Comparison of ENCODE assay signal across 9 cellular contexts in the genomic region with DNA sequence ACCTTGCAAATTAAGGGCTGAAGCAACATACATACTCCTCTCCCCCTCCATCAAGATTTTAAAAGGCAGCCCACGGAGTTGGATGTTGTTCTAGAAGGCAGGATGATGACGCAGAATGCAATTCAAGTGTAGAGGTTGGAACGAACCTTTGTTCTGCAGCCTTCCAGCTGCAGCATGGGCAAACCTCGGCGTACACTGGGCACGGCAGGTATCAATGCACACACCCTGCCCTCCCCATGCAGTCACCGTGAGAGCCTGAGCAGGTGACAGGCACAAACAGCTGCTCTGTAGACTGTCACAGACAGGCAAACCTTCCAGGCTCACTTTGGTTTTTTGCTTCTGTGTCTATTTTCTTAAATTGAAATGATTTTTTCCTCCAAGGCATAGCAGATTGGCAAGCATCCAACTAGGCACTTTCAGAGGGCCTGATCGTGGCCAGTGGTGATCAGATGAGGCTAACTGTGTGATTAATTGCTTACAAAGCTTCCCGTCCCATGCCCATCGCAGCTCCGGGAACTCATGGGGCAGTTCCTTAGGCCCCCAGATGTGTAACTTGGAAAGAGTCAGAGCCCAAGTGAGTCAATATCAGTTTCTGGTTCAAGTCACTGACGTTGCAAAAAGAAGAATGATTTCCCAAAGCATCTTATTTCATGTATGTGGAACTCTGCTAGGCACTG.
DNase-seq lines count a peak whose midpoint lies in the region; ATAC-seq and TF ChIP-seq lines count a peak whose summit lies in the region.
"Had no signal": no experiment of that assay in that cellular context is flagged by ENCODE, and none has a peak within 500 bp of the region (broad histone marks: within the 10 kb centered on the region; RNA-seq: fewer than 3 reads in every experiment).

No MANE protein-coding gene starts in this region.

- H3K9me3 Mint-ChIP-seq in activated CD8-positive, alpha-beta T cell treated with anti-CD3 and anti-CD28 coated beads for 36 hours: no peaks in the 10 kb centered on the region

- CTCF ChIA-PET in activated CD8-positive, alpha-beta T cell treated with anti-CD3 and anti-CD28 coated beads for 36 hours (lab: Charles Lee): interaction anchor here (1.6 kb wide), 1 partner anchor 31 kb away, joined by 9 read pairs; no protein-coding TSS in a partner anchor

- TF ChIP-seq CTCF in AG10803 (conservative IDR thresholded peaks at IDR 0.05; ENCODE audit: low read length): no peak
- no peak for TF ChIP-seq CTCF in Loucy (conservative IDR thresholded peaks at IDR 0.05; ENCODE audit: low read length)
- no peak for TF ChIP-seq CTCF in activated CD8-positive, alpha-beta T cell treated with anti-CD3 and anti-CD28 coated beads for 36 hours (IDR thresholded peaks at IDR 0.05)
- no peak for TF ChIP-seq CTCF in vagina (IDR thresholded peaks at IDR 0.05)

- H3K9ac ChIP-seq in Loucy (ENCODE audit: low read depth, low read length, poor library complexity, severe bottlenecking): peak overlapping the region; percentile 72

- peaks cover 79% of the 10 kb centered on the region for H3K4me1 ChIP-seq in Loucy (ENCODE audit: insufficient read depth, low read length, poor library complexity, severe bottlenecking)
- peaks cover 88% of the 10 kb centered on the region for H3K4me1 ChIP-seq in vagina

- no peak overlapping the region for H3K4me2 ChIP-seq in Loucy (ENCODE audit: low read depth, low read length, poor library complexity, severe bottlenecking)

- peaks cover 20% of the 10 kb centered on the region for H3K36me3 Mint-ChIP-seq in activated CD8-positive, alpha-beta T cell treated with anti-CD3 and anti-CD28 coated beads for 36 hours (ENCODE audit: low read depth)

- intact Hi-C loops in activated CD8-positive, alpha-beta T cell treated with anti-CD3 and anti-CD28 coated beads for 36 hours (cut with micrococcal nuclease): no loop called here
- intact Hi-C loops in vagina (cut with DNase I): no loop called here

- TF ChIP-seq POLR2A in vagina (IDR thresholded peaks at IDR 0.05): no peak

- H3K27me3 ChIP-seq in Loucy (ENCODE audit: insufficient read depth, low read length, poor library complexity, severe bottlenecking) (no peaks in the 10 kb centered on the region), vagina (no peaks in the 10 kb centered on the region)
- H3K27me3 ChIP-seq: adrenal gland had no signal

- peak overlapping the region; percentile 98 for H3K27ac ChIP-seq in vagina

- POLR2A ChIA-PET in activated CD8-positive, alpha-beta T cell treated with anti-CD3 and anti-CD28 coated beads for 36 hours (lab: Charles Lee): interaction anchor here (0.7 to 5.2 kb wide), 6 partner anchors 9 to 47 kb away, joined by 3 to 32 read pairs (median 4); no protein-coding TSS in a partner anchor

- H3K79me2 ChIP-seq in Loucy (ENCODE audit: insufficient read depth, low read length): peaks cover 12% of the 10 kb centered on the region

- peak; percentile 87 for DNase-seq in AG10803 (ENCODE audit: low read depth)
- DNase-seq in activated CD8-positive, alpha-beta T cell treated with anti-CD3 and anti-CD28 coated beads for 36 hours: peak; percentile 42
- peak; percentile 25 for DNase-seq in glomerular visceral epithelial cell (ENCODE audit: extremely low spot score)
- DNase-seq in vagina (ENCODE audit: extremely low spot score in 2 of 2): no peak
- no peak for DNase-seq in hippocampal formation (lab: John Stamatoyannopoulos, UW)
- no peak for DNase-seq in OCI-M2 (lab: John Stamatoyannopoulos, UW; ENCODE audit: unreplicated experiment)

- no peak overlapping the region for H2AFZ ChIP-seq in Loucy (ENCODE audit: low read length)

- H3K27me3 Mint-ChIP-seq in activated CD8-positive, alpha-beta T cell treated with anti-CD3 and anti-CD28 coated beads for 36 hours: no peaks in the 10 kb centered on the region

- H3K9me2 ChIP-seq in Loucy (replicated peaks; ENCODE audit: low read depth, low read length): no peaks in the 10 kb centered on the region

- H3K9me3 ChIP-seq in Loucy (ENCODE audit: insufficient read depth, low read depth, low read length) (no peaks in the 10 kb centered on the region), vagina (no peaks in the 10 kb centered on the region)
- H3K9me3 ChIP-seq: adrenal gland had no signal

- H3K4me3 Mint-ChIP-seq in activated CD8-positive, alpha-beta T cell treated with anti-CD3 and anti-CD28 coated beads for 36 hours: peak overlapping the region; percentile 24

- no peaks in the 10 kb centered on the region for H3F3A ChIP-seq in Loucy (ENCODE audit: low read depth)

- H3K36me3 ChIP-seq in Loucy (ENCODE audit: insufficient read depth, low read length) (no peaks in the 10 kb centered on the region), vagina (no peaks in the 10 kb centered on the region)
- H3K36me3 ChIP-seq: adrenal gland had no signal

- H3K4me1 Mint-ChIP-seq in activated CD8-positive, alpha-beta T cell treated with anti-CD3 and anti-CD28 coated beads for 36 hours (ENCODE audit: low read depth): peaks cover 65% of the 10 kb centered on the region

- H3K4me3 ChIP-seq in AG10803 (ENCODE audit: low read length) (no peak overlapping the region), Loucy (ENCODE audit: low read length, poor library complexity, severe bottlenecking) (no peak overlapping the region), vagina (no peak overlapping the region)
- H3K4me3 ChIP-seq: adrenal gland had no signal

- ATAC-seq in activated CD8-positive, alpha-beta T cell treated with anti-CD3 and anti-CD28 coated beads for 36 hours: peak; percentile 6
- ATAC-seq in HG02981 (IDR thresholded peaks at IDR 0.05; ENCODE audit: unreplicated experiment): no peak

- no peaks in the 10 kb centered on the region for H4K20me1 ChIP-seq in Loucy (ENCODE audit: insufficient read depth, low read length, poor library complexity, severe bottlenecking)

- H3K27ac Mint-ChIP-seq in activated CD8-positive, alpha-beta T cell treated with anti-CD3 and anti-CD28 coated beads for 36 hours: no peak overlapping the region

Comparison
In these comparisons a context has a peak if more than half of its experiments do, and no peak if none do; other contexts are left out.
1. DNase-seq: peak in AG10803 (single experiment), activated CD8-positive, alpha-beta T cell treated with anti-CD3 and anti-CD28 coated beads for 36 hours (single experiment) and glomerular visceral epithelial cell (single experiment); none in vagina (0 of 2), hippocampal formation (0 of 2) and OCI-M2 (single experiment).